19 cellular contexts compared by ENCODE assay signal in the genomic region with DNA sequence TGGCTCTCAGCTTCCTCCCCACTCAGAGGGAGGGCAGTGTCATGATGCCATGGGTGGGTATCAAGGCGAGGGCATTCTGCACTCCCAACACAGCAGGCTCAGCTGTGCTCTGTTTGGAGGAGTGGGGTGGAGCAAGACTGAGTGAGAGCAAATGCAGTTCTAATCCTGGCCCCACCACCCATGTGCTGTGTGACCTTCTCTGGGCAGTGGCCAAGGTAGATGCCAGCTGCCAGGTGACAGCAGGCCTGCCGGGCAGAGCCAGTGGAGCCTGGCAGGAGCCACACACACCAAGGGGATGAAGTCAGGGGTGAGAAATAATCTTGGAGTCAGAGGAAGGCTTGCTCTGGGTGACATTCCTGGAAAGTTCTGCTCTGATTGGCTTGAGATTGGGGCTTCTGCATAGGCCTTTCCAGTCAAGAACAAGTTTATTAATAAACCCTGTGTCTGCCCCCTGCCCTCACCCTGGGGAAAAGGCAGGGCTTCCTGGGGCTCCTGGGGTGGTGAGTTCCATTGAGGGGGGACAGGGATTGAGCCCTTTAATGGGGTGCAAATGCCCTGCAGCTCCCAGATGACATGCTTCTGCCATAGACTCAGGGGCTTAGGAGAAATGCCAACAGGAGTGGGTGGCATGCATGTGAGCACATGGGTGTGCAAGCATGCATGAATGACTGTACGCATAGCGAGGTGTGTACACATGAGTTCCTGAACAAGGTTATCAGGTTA.
DNase-seq lines count a peak whose midpoint lies in the region; ATAC-seq and TF ChIP-seq lines count a peak whose summit lies in the region.
"Had no signal": no experiment of that assay in that cellular context is flagged by ENCODE, and none has a peak within 500 bp of the region (broad histone marks: within the 10 kb centered on the region; RNA-seq: fewer than 3 reads in every experiment).

No MANE protein-coding gene starts in this region.

- CTCF ChIA-PET in activated naive CD4-positive, alpha-beta T cell treated with anti-CD3 and anti-CD28 coated beads for 36 hours (lab: Charles Lee), result no interaction called here

- H3K27me3 Mint-ChIP-seq in nephron (ENCODE audit: low read depth), result peaks cover 3% of the 10 kb centered on the region
- no peaks in the 10 kb centered on the region for H3K27me3 Mint-ChIP-seq in activated naive CD4-positive, alpha-beta T cell treated with anti-CD3 and anti-CD28 coated beads for 36 hours (ENCODE audit: low read depth)

- peak; percentile 22 for DNase-seq in NCI-H2029 treated with DMSO at 0.1 percent for 48 hours (lab: John Stamatoyannopoulos, UW)
- peak; percentile 88 for DNase-seq in cardiac septum (ENCODE audit: low spot score)
- no peak for DNase-seq in activated naive CD4-positive, alpha-beta T cell treated with anti-CD3 and anti-CD28 coated beads for 36 hours
- no peak for DNase-seq in effector CD4-positive, alpha-beta T cell
- DNase-seq: activated CD4-positive, alpha-beta T cell treated with anti-CD3 and anti-CD28 coated beads, Interleukin-2, amount 50 U/mL, for 48 hours; activated T-cell treated with anti-CD3 and anti-CD28 coated beads, Interleukin-2, amount 50 U/mL, for 24 hours; CD8-positive, alpha-beta memory T cell; erythroblast; NCI-H2081; NCI-H526 treated with DMSO at 0.1 percent for 48 hours; PC-9; SK-N-SH; stimulated activated CD4-positive, alpha-beta T cell treated with anti-CD3 and anti-CD28 coated beads, Interleukin-1b, Interleukin-23, amount 100 ng/mL, for 48 hours had no signal

- H3K27ac ChIP-seq in 22Rv1, result peak overlapping the region; percentile 83
- H3K27ac ChIP-seq: PC-9 had no signal

- intact Hi-C loops in cardiac septum (cut with DNase I), result loop anchor here (5.0 kb wide), 4 partner anchors 54 to 221 kb away; a partner anchor contains a TSS
- intact Hi-C loops in activated naive CD4-positive, alpha-beta T cell treated with anti-CD3 and anti-CD28 coated beads for 36 hours (cut with micrococcal nuclease), result no loop called here

- no peak for ATAC-seq in activated CD4-positive, CD25-positive, alpha-beta regulatory T cell treated with anti-CD3 and anti-CD28 coated beads, Interleukin-2, amount 50 U/mL, for 24 hours
- ATAC-seq in HG03135 (IDR thresholded peaks at IDR 0.05; ENCODE audit: unreplicated experiment), result no peak

- no peaks in the 10 kb centered on the region for H3K9me3 Mint-ChIP-seq in nephron
- no peaks in the 10 kb centered on the region for H3K9me3 Mint-ChIP-seq in activated naive CD4-positive, alpha-beta T cell treated with anti-CD3 and anti-CD28 coated beads for 36 hours
- H3K9me3 Mint-ChIP-seq: activated naive CD4-positive, alpha-beta T cell treated with anti-CD3 and anti-CD28 coated beads, Interleukin-2, amount 50 U/mL, for 72 hours; activated T-cell treated with anti-CD3 and anti-CD28 coated beads, Interleukin-2, amount 50 U/mL, for 24 hours; CD8-positive, alpha-beta memory T cell; memory B cell had no signal

- no peak for TF ChIP-seq CTCF in 22Rv1 (IDR thresholded peaks at IDR 0.05)
- no peak for TF ChIP-seq CTCF in nephron (IDR thresholded peaks at IDR 0.05; ENCODE audit: unreplicated experiment in 3 of 3)

- H3K27ac Mint-ChIP-seq in nephron, result peak overlapping the region in 2 of 3 experiments; percentile 21 to 64
- H3K27ac Mint-ChIP-seq in activated naive CD4-positive, alpha-beta T cell treated with anti-CD3 and anti-CD28 coated beads for 36 hours, result no peak overlapping the region
- H3K27ac Mint-ChIP-seq: activated T-cell treated with anti-CD3 and anti-CD28 coated beads, Interleukin-2, amount 50 U/mL, for 24 hours; memory B cell had no signal

- peaks cover 58% of the 10 kb centered on the region for H3K4me1 Mint-ChIP-seq in nephron
- no peaks in the 10 kb centered on the region for H3K4me1 Mint-ChIP-seq in activated naive CD4-positive, alpha-beta T cell treated with anti-CD3 and anti-CD28 coated beads for 36 hours (ENCODE audit: low read depth)
- H3K4me1 Mint-ChIP-seq: CD8-positive, alpha-beta memory T cell; memory B cell had no signal

- H3K4me3 Mint-ChIP-seq in nephron, result no peak overlapping the region
- no peak overlapping the region for H3K4me3 Mint-ChIP-seq in activated naive CD4-positive, alpha-beta T cell treated with anti-CD3 and anti-CD28 coated beads for 36 hours
- H3K4me3 Mint-ChIP-seq: activated T-cell treated with anti-CD3 and anti-CD28 coated beads, Interleukin-2, amount 50 U/mL, for 24 hours; CD8-positive, alpha-beta memory T cell; memory B cell had no signal

- no peaks in the 10 kb centered on the region for H3K36me3 Mint-ChIP-seq in nephron (ENCODE audit: low read depth)
- H3K36me3 Mint-ChIP-seq in activated naive CD4-positive, alpha-beta T cell treated with anti-CD3 and anti-CD28 coated beads for 36 hours (ENCODE audit: low read depth), result no peaks in the 10 kb centered on the region
- H3K36me3 Mint-ChIP-seq: activated naive CD4-positive, alpha-beta T cell treated with anti-CD3 and anti-CD28 coated beads, Interleukin-2, amount 50 U/mL, for 72 hours; CD8-positive, alpha-beta memory T cell; memory B cell had no signal

Comparison
In these comparisons a context has a peak if more than half of its experiments do, and no peak if none do; other contexts are left out.
1. DNase-seq: peak in NCI-H2029 treated with DMSO at 0.1 percent for 48 hours (single experiment) and cardiac septum (single experiment); none in activated naive CD4-positive, alpha-beta T cell treated with anti-CD3 and anti-CD28 coated beads for 36 hours (single experiment) and effector CD4-positive, alpha-beta T cell (single experiment).